8 cellular contexts compared by ENCODE assay signal in the genomic region with DNA sequence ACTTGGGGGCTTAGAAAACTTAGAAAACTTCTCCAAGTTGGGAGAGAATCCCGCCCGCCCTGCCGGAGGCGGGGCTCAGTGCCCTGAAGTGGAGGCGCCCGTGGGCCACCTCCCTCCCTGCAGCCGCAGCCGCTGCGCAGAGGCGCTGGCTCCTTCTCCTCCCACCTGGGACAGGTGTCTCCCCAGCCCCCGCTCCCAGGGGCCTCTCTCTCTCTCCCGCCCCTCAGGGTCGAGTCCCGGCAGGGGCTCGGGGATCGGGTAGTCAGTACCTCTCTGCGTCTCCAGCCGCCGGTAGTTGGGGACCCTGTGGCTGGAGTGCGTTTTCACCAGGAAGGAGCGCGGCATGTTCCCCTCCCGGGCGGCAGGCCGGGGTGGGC. TPM values are rescaled to one million over a fixed set of nuclear protein-coding genes. Genes with fewer than 3 reads are reported as not detected.
DNase-seq lines count a peak whose midpoint lies in the region; ATAC-seq and TF ChIP-seq lines count a peak whose summit lies in the region.

No MANE protein-coding gene starts in this region.

- H3K9ac ChIP-seq in KMS-11: peak overlapping the region; percentile 11; the same call in 1 of the 2 replicates

- no peak overlapping the region for H3K27ac ChIP-seq in KMS-11

- no peak overlapping the region for H3K27ac Mint-ChIP-seq in stimulated activated effector memory CD8-positive, alpha-beta T cell treated with anti-CD3 and anti-CD28 coated beads, Interleukin-12 subunit alpha, Interleukin-12 subunit beta, amount 100 ng/mL, for 72 hours

- no peaks in the 10 kb centered on the region for H3K79me2 ChIP-seq in KMS-11 (ENCODE audit: insufficient read depth, low read depth)

- peak overlapping the region; percentile 92 for H3K4me2 ChIP-seq in KMS-11

- H3K9me3 Mint-ChIP-seq in stimulated activated effector memory CD8-positive, alpha-beta T cell treated with anti-CD3 and anti-CD28 coated beads, Interleukin-12 subunit alpha, Interleukin-12 subunit beta, amount 100 ng/mL, for 72 hours: no peaks in the 10 kb centered on the region

- peak; percentile 16 for ATAC-seq in GM19438 (IDR thresholded peaks at IDR 0.05; ENCODE audit: low read depth, unreplicated experiment)
- peak; percentile 49 for ATAC-seq in stimulated activated effector memory CD8-positive, alpha-beta T cell treated with anti-CD3 and anti-CD28 coated beads, Interleukin-12 subunit alpha, Interleukin-12 subunit beta, amount 100 ng/mL, for 72 hours

- no peak for DNase-seq in BE2C
- DNase-seq in activated naive CD4-positive, alpha-beta T cell treated with anti-CD3 and anti-CD28 coated beads, Interleukin-2, amount 50 U/mL, for 16 hours: peak; percentile 53
- no peak for DNase-seq in stimulated activated effector memory CD8-positive, alpha-beta T cell treated with anti-CD3 and anti-CD28 coated beads, Interleukin-12 subunit alpha, Interleukin-12 subunit beta, amount 100 ng/mL, for 72 hours (ENCODE audit: low spot score in 2 of 2)
- no peak for DNase-seq in GF-D8 (lab: John Stamatoyannopoulos, UW)
- DNase-seq in iPS-NIHi11 (ENCODE audit: low spot score): no peak

- H3K4me3 ChIP-seq in BE2C (ENCODE audit: low read depth, low read length) (peak overlapping the region; percentile 45), KMS-11 (IDR thresholded peaks at IDR 0.05; ENCODE audit: insufficient read depth, low read depth, low read length) (no peak overlapping the region), iPS-18c (ENCODE audit: insufficient read depth, low read depth, low read length) (peak overlapping the region; percentile 60)

- H3K36me3 Mint-ChIP-seq in stimulated activated effector memory CD8-positive, alpha-beta T cell treated with anti-CD3 and anti-CD28 coated beads, Interleukin-12 subunit alpha, Interleukin-12 subunit beta, amount 100 ng/mL, for 72 hours: no peaks in the 10 kb centered on the region

- H2AFZ ChIP-seq in KMS-11 (ENCODE audit: low read depth): peak overlapping the region; percentile 81

- no peaks in the 10 kb centered on the region for H3K4me1 ChIP-seq in BE2C
- H3K4me1 ChIP-seq in KMS-11 (ENCODE audit: low read depth, poor library complexity, severe bottlenecking): peaks cover 48% of the 10 kb centered on the region

- H3K9me3 ChIP-seq in BE2C: no peaks in the 10 kb centered on the region
- peaks cover 4% of the 10 kb centered on the region for H3K9me3 ChIP-seq in iPS-18c (ENCODE audit: control insufficient read depth, insufficient read depth, low read length)

- peak overlapping the region; percentile 69 for H3K4me3 Mint-ChIP-seq in stimulated activated effector memory CD8-positive, alpha-beta T cell treated with anti-CD3 and anti-CD28 coated beads, Interleukin-12 subunit alpha, Interleukin-12 subunit beta, amount 100 ng/mL, for 72 hours

- H3K27me3 ChIP-seq in BE2C (peaks cover 50% of the 10 kb centered on the region), KMS-11 (ENCODE audit: insufficient read depth, low read depth) (peaks cover 25% of the 10 kb centered on the region; the same call in 1 of the 2 replicates)

- TF ChIP-seq CTCF in BE2C (IDR thresholded peaks at IDR 0.05; ENCODE audit: low read depth, low read length): no peak
- no peak for TF ChIP-seq CTCF in KMS-11 (conservative IDR thresholded peaks at IDR 0.05; ENCODE audit: low read depth, low read length)

- peaks cover 45% of the 10 kb centered on the region for H3K4me1 Mint-ChIP-seq in stimulated activated effector memory CD8-positive, alpha-beta T cell treated with anti-CD3 and anti-CD28 coated beads, Interleukin-12 subunit alpha, Interleukin-12 subunit beta, amount 100 ng/mL, for 72 hours

- H3K36me3 ChIP-seq in BE2C (no peaks in the 10 kb centered on the region), KMS-11 (ENCODE audit: insufficient read depth) (no peaks in the 10 kb centered on the region)

- H4K20me1 ChIP-seq in KMS-11 (ENCODE audit: insufficient read depth): no peaks in the 10 kb centered on the region

RNA-seq across cellular contexts. Expression of gene SNAI3, which starts 0.3 kb away (rescaled TPM):
- 2.9 TPM for polyA plus RNA-seq in BE2C (2012; ENCODE audit: insufficient read depth, insufficient read length, low read depth)

RNA-seq across cellular contexts. Expression of gene RNF166, which starts 20.2 kb away (rescaled TPM):
- 54.7 TPM for polyA plus RNA-seq in BE2C (2012; ENCODE audit: insufficient read depth, insufficient read length, low read depth)

RNA-seq across cellular contexts. Expression of gene CTU2, which starts 20.3 kb away (rescaled TPM):
- 159 TPM for polyA plus RNA-seq in BE2C (2012; ENCODE audit: insufficient read depth, insufficient read length, low read depth)

RNA-seq across cellular contexts. Expression of gene MVD, which starts 23.2 kb away (rescaled TPM):
- 80.6 TPM for polyA plus RNA-seq in BE2C (2012; ENCODE audit: insufficient read depth, insufficient read length, low read depth)

RNA-seq across cellular contexts. Expression of gene CYBA, which starts 35.2 kb away (rescaled TPM):
- 154 TPM for polyA plus RNA-seq in BE2C (2012; ENCODE audit: insufficient read depth, insufficient read length, low read depth)
